In genomic region chr9:213901-214300, GRCh38 we compare ENCODE assay signal across 9 cellular contexts. TPM values are rescaled to one million over a fixed set of nuclear protein-coding genes. Genes with fewer than 3 reads are reported as not detected.
DNase-seq lines count a peak whose midpoint lies in the region; ATAC-seq and TF ChIP-seq lines count a peak whose summit lies in the region.
"Not testable (repeated sequence)": the region's sequence is repeated elsewhere in the genome, so short reads cannot be mapped to it uniquely, and the experiment has no call there.
"Had no signal": no experiment of that assay in that cellular context is flagged by ENCODE, and none has a peak within 500 bp of the region (broad histone marks: within the 10 kb centered on the region; RNA-seq: fewer than 3 reads in every experiment).

No MANE protein-coding gene starts in this region.

- not testable (repeated sequence) for TF ChIP-seq CTCF in 22Rv1 (IDR thresholded peaks at IDR 0.05); GM13976 (IDR thresholded peaks at IDR 0.05; ENCODE audit: borderline replicate concordance, control extremely low read depth, extremely low read depth, insufficient read depth, missing control alignments); OCI-LY7 (conservative IDR thresholded peaks at IDR 0.05; ENCODE audit: low read length)

- H3K27me3 Mint-ChIP-seq in activated T-cell treated with anti-CD3 and anti-CD28 coated beads, Interleukin-2, amount 50 U/mL, for 4 hours (ENCODE audit: low read depth); stimulated activated naive B cell treated with anti-CD40 and anti-IgM and Interleukin-4, amounts not matched to agents 10 μg/mL and 1 μg/mL and 100 μg/mL, for 72 hours: not testable (repeated sequence)
- peaks cover 16% of the 10 kb centered on the region for H3K27me3 Mint-ChIP-seq in central memory CD8-positive, alpha-beta T cell
- H3K27me3 Mint-ChIP-seq in naive thymus-derived CD8-positive, alpha-beta T cell = peaks cover 1 to 17% (median 11%) of the 10 kb centered on the region in 5 donors

- not testable (repeated sequence) for H3K9me2 ChIP-seq in OCI-LY7 (ENCODE audit: insufficient read depth, low read length)

- not testable (repeated sequence) for H3K36me3 Mint-ChIP-seq in activated T-cell treated with anti-CD3 and anti-CD28 coated beads, Interleukin-2, amount 50 U/mL, for 4 hours (ENCODE audit: insufficient read depth); central memory CD8-positive, alpha-beta T cell (ENCODE audit: insufficient read depth); naive thymus-derived CD8-positive, alpha-beta T cell; stimulated activated naive B cell treated with anti-CD40 and anti-IgM and Interleukin-4, amounts not matched to agents 10 μg/mL and 1 μg/mL and 100 μg/mL, for 72 hours

- H3K4me3 Mint-ChIP-seq in activated T-cell treated with anti-CD3 and anti-CD28 coated beads, Interleukin-2, amount 50 U/mL, for 4 hours = peak overlapping the region; percentile 84
- H3K4me3 Mint-ChIP-seq in central memory CD8-positive, alpha-beta T cell = peak overlapping the region; percentile 73
- peak overlapping the region; percentile 36 to 83 (median 75) for H3K4me3 Mint-ChIP-seq in naive thymus-derived CD8-positive, alpha-beta T cell
- peak overlapping the region; percentile 87 to 89 for H3K4me3 Mint-ChIP-seq in stimulated activated naive B cell treated with anti-CD40 and anti-IgM and Interleukin-4, amounts not matched to agents 10 μg/mL and 1 μg/mL and 100 μg/mL, for 72 hours

- not testable (repeated sequence) for H3K36me3 ChIP-seq in OCI-LY7 (ENCODE audit: insufficient read depth, low read length)

- peaks cover 20% of the 10 kb centered on the region for H3K4me1 Mint-ChIP-seq in activated T-cell treated with anti-CD3 and anti-CD28 coated beads, Interleukin-2, amount 50 U/mL, for 4 hours (ENCODE audit: low read depth)
- not testable (repeated sequence) for H3K4me1 Mint-ChIP-seq in central memory CD8-positive, alpha-beta T cell
- peaks cover 1 to 28% (median 11%) of the 10 kb centered on the region in 4 donors for H3K4me1 Mint-ChIP-seq in naive thymus-derived CD8-positive, alpha-beta T cell
- H3K4me1 Mint-ChIP-seq in stimulated activated naive B cell treated with anti-CD40 and anti-IgM and Interleukin-4, amounts not matched to agents 10 μg/mL and 1 μg/mL and 100 μg/mL, for 72 hours = peaks cover 14 to 20% of the 10 kb centered on the region in 2 donors

- not testable (repeated sequence) for H3K9me3 ChIP-seq in OCI-LY7 (ENCODE audit: low read length)

- intact Hi-C loops in OCI-LY7 (cut with micrococcal nuclease; ENCODE audit: unreplicated experiment) = not testable (repeated sequence)

- peak overlapping the region; percentile 70 for H3K4me3 ChIP-seq in OCI-LY7 (ENCODE audit: low read depth, low read length, poor library complexity, severe bottlenecking)
- peak overlapping the region; percentile 47 for H3K4me3 ChIP-seq in iPS-11a (ENCODE audit: low read depth, low read length)

- H2AFZ ChIP-seq in OCI-LY7 (ENCODE audit: low read length) = peak overlapping the region; percentile 85; the same call in 1 of the 2 replicates

- in situ Hi-C loops in GM13976 (cut with MboI; ENCODE audit: low sequenced_read_pairs, unreplicated experiment) = not testable (repeated sequence)

- not testable (repeated sequence) for BruUV-seq in OCI-LY7 (replicated peaks; lab: Mats Ljungman, UMichigan)

- H3K27ac Mint-ChIP-seq in central memory CD8-positive, alpha-beta T cell (ENCODE audit: low read depth); stimulated activated naive B cell treated with anti-CD40 and anti-IgM and Interleukin-4, amounts not matched to agents 10 μg/mL and 1 μg/mL and 100 μg/mL, for 72 hours: not testable (repeated sequence)
- peak overlapping the region in 2 of 10 donors; percentile 49 to 59 for H3K27ac Mint-ChIP-seq in naive thymus-derived CD8-positive, alpha-beta T cell

- DNase-seq in GM13976 (ENCODE audit: low spot score) = peak; percentile 28
- not testable (repeated sequence) for DNase-seq in OCI-LY7 (ENCODE audit: low spot score); activated T-cell treated with anti-CD3 and anti-CD28 coated beads, Interleukin-2, amount 50 U/mL, for 4 hours; central memory CD8-positive, alpha-beta T cell (ENCODE audit: low spot score in 2 of 2); naive thymus-derived CD8-positive, alpha-beta T cell; stimulated activated naive B cell treated with anti-CD40 and anti-IgM and Interleukin-4, amounts not matched to agents 10 μg/mL and 1 μg/mL and 100 μg/mL, for 72 hours

- CTCF ChIA-PET in OCI-LY7 (lab: Charles Lee; ENCODE audit: unreplicated experiment) = not testable (repeated sequence)

- H3K79me2 ChIP-seq in OCI-LY7 (ENCODE audit: insufficient read depth, low read depth, low read length) = not testable (repeated sequence)

- not testable (repeated sequence) for H4K20me1 ChIP-seq in OCI-LY7 (ENCODE audit: insufficient read depth, low read length)

- H3K4me1 ChIP-seq in OCI-LY7 (ENCODE audit: insufficient read depth, low read length, poor library complexity, severe bottlenecking) = peaks cover 13% of the 10 kb centered on the region

- not testable (repeated sequence) for ATAC-seq in activated T-cell treated with anti-CD3 and anti-CD28 coated beads, Interleukin-2, amount 50 U/mL, for 4 hours; central memory CD8-positive, alpha-beta T cell (replicated peaks; ENCODE audit: extremely low read depth, poor library complexity, severe bottlenecking); naive thymus-derived CD8-positive, alpha-beta T cell; stimulated activated naive B cell treated with anti-CD40 and anti-IgM and Interleukin-4, amounts not matched to agents 10 μg/mL and 1 μg/mL and 100 μg/mL, for 72 hours (replicated peaks)

- not testable (repeated sequence) for H3K9me3 Mint-ChIP-seq in activated T-cell treated with anti-CD3 and anti-CD28 coated beads, Interleukin-2, amount 50 U/mL, for 4 hours; central memory CD8-positive, alpha-beta T cell; naive thymus-derived CD8-positive, alpha-beta T cell; stimulated activated naive B cell treated with anti-CD40 and anti-IgM and Interleukin-4, amounts not matched to agents 10 μg/mL and 1 μg/mL and 100 μg/mL, for 72 hours

- H3K27ac ChIP-seq in 22Rv1 = peak overlapping the region; percentile 78
- H3K27ac ChIP-seq in OCI-LY7 (ENCODE audit: low read depth, low read length, poor library complexity, severe bottlenecking) = not testable (repeated sequence)

- POLR2A ChIA-PET in OCI-LY7 (lab: Charles Lee) = interaction anchor here (0.9 to 3.0 kb wide), 3 partner anchors 44 to 76 kb away, joined by 4 to 14 read pairs (median 4); no protein-coding TSS in a partner anchor
- POLR2A ChIA-PET in naive thymus-derived CD8-positive, alpha-beta T cell (lab: Charles Lee) = interaction anchor here (0.7 to 2.3 kb wide), 3 partner anchors 8 to 68 kb away, joined by 3 to 18 read pairs (median 5); no protein-coding TSS in a partner anchor

- peak overlapping the region; percentile 80; the same call in 1 of the 2 replicates for H3K4me2 ChIP-seq in OCI-LY7 (ENCODE audit: low read length)

RNA-seq across cellular contexts. Expression of gene DOCK8, which starts 0.8 kb away (rescaled TPM):
- total RNA-seq in OCI-LY7 (2014; rRNA removed; shearing (Covaris generic)) = 59.0 and 63.7 TPM in 2 replicates
- total RNA-seq in OCI-LY7 (2022) = 145 TPM in 2 replicates
- 10 to 100 TPM; 80.6 to 83.4 (median 80.8) TPM for total RNA-seq in activated T-cell treated with anti-CD3 and anti-CD28 coated beads, Interleukin-2, amount 50 U/mL, for 4 hours
- total RNA-seq in naive thymus-derived CD8-positive, alpha-beta T cell = 100 to 1,000 TPM; 195 to 224 TPM
- 10 to 100 TPM; 41.5 to 52.2 (median 45.7) TPM for polyA plus RNA-seq in naive thymus-derived CD8-positive, alpha-beta T cell
- total RNA-seq: SJSA1 had no signal

RNA-seq across cellular contexts. Expression of gene ZNG1A, which starts 35.0 kb away (rescaled TPM):
- total RNA-seq in OCI-LY7 (2014; rRNA removed; shearing (Covaris generic)) = 48.8 and 49.4 TPM in 2 replicates
- total RNA-seq in OCI-LY7 (2022) = 73.6 and 74.5 TPM in 2 replicates
- 10 to 100 TPM; 44.5 to 60.1 (median 45.0) TPM for total RNA-seq in activated T-cell treated with anti-CD3 and anti-CD28 coated beads, Interleukin-2, amount 50 U/mL, for 4 hours
- 10 to 100 TPM; 33.7 to 33.8 TPM for total RNA-seq in naive thymus-derived CD8-positive, alpha-beta T cell
- 10 to 100 TPM; 16.8 to 29.9 (median 17.3) TPM for polyA plus RNA-seq in naive thymus-derived CD8-positive, alpha-beta T cell
